14 cellular contexts compared by ENCODE assay signal in genomic region chr3:179098388-179099077, GRCh38. TPM values are rescaled to one million over a fixed set of nuclear protein-coding genes. Genes with fewer than 3 reads are reported as not detected.
DNase-seq lines count a peak whose midpoint lies in the region; ATAC-seq, FAIRE-seq and TF ChIP-seq lines count a peak whose summit lies in the region.
"Had no signal": no experiment of that assay in that cellular context is flagged by ENCODE, and none has a peak within 500 bp of the region (broad histone marks: within the 10 kb centered on the region; RNA-seq: fewer than 3 reads in every experiment).

No MANE protein-coding gene starts in this region.

- TF ChIP-seq CTCF in fibroblast of mammary gland (conservative IDR thresholded peaks at IDR 0.05; ENCODE audit: control insufficient read depth, insufficient read depth, low read depth, low read length) = peak; percentile 21

- in situ Hi-C loops in SK-MEL-5 (cut with HindIII; ENCODE audit: low pct_unique_long_range_greater_than_20kb, low sequenced_read_pairs) = no loop called here

- no peak for TF ChIP-seq POLR2A in GM12891 (IDR thresholded peaks at IDR 0.05; ENCODE audit: low read depth, low read length)

- no peak overlapping the region for H3K4me3 ChIP-seq in fibroblast of mammary gland (ENCODE audit: control insufficient read depth, low read depth, low read length)
- H3K4me3 ChIP-seq: pancreas had no signal

- no peak for FAIRE-seq in GM12891 (lab: Jason Lieb, UNC)
- FAIRE-seq: endometrium, pancreas had no signal

- ATAC-seq in HG03108 (IDR thresholded peaks at IDR 0.05; ENCODE audit: unreplicated experiment) = no peak
- no peak for ATAC-seq in left ventricle myocardium superior
- ATAC-seq: activated CD4-positive, alpha-beta T cell treated with anti-CD3 and anti-CD28 coated beads for 36 hours; pancreas had no signal

- intact Hi-C loops in left ventricle myocardium superior (cut with micrococcal nuclease) = no loop called here

- DNase-seq in HCEC 1CT (peak; percentile 78), SK-MEL-5 (ENCODE audit: low read depth, low spot score) (peak; percentile 51), fibroblast of mammary gland (ENCODE audit: low read depth) (peak; percentile 66), stromal cell of bone marrow (ENCODE audit: low read depth) (peak; percentile 38), GM12891 (ENCODE audit: insufficient read length, low spot score) (no peak), 8988T (no peak), left ventricle myocardium superior (no peak)
- DNase-seq: activated CD4-positive, alpha-beta T cell treated with anti-CD3 and anti-CD28 coated beads for 36 hours; activated naive CD4-positive, alpha-beta T cell treated with anti-CD3 and anti-CD28 coated beads, Interleukin-2, amount 50 U/mL, for 16 hours; immature natural killer cell; NCI-H1694 treated with DMSO at 0.1 percent for 48 hours; pancreas had no signal

TF ChIP-seq in GM12891, 5 proteins besides CTCF, POLR2A, EP300 and RAD21:
- TF ChIP-seq TAF1 (IDR thresholded peaks at IDR 0.05; ENCODE audit: low read depth, low read length) (no peak), POLR2AphosphoS5 (IDR thresholded peaks at IDR 0.05; ENCODE audit: low read depth, low read length) (no peak), POU2F2 (IDR thresholded peaks at IDR 0.05; ENCODE audit: low read depth, low read length) (no peak), SPI1 (IDR thresholded peaks at IDR 0.05; ENCODE audit: low read depth, low read length) (no peak), PAX5 (IDR thresholded peaks at IDR 0.05; ENCODE audit: insufficient read depth, low read length, severe bottlenecking) (no peak)
TF ChIP-seq in GM12891: peak in this region for 0.

RNA-seq across cellular contexts. Expression of gene ZMAT3, which starts 26.9 kb away (rescaled TPM):
- total RNA-seq in SK-MEL-5 (2014; rRNA removed; shearing (Covaris generic)) = 12.2 and 13.2 TPM in 2 replicates
- 24.2 and 36.7 TPM in 2 replicates for polyA plus RNA-seq in SK-MEL-5 (2015; cell fraction: cytosol; rRNA removed)
- 9.9 and 13.8 TPM in 2 replicates for polyA plus RNA-seq in SK-MEL-5 (2015; cell fraction: nucleus; rRNA removed)
- 20.9 TPM for polyA plus RNA-seq in GM12891 (2012; ENCODE audit: low read depth, missing spikeins)
- total RNA-seq in left ventricle myocardium superior = 12.4 TPM

RNA-seq across cellular contexts. Expression of gene PIK3CA, which starts 49.6 kb away (rescaled TPM):
- 12.7 and 13.2 TPM in 2 replicates for total RNA-seq in SK-MEL-5 (2014; rRNA removed; shearing (Covaris generic))
- 5.1 and 7.2 TPM in 2 replicates for polyA plus RNA-seq in SK-MEL-5 (2015; cell fraction: cytosol; rRNA removed)
- polyA plus RNA-seq in SK-MEL-5 (2015; cell fraction: nucleus; rRNA removed) = 13.2 and 15.9 TPM in 2 replicates
- polyA plus RNA-seq in GM12891 (2012; ENCODE audit: low read depth, missing spikeins) = 12.8 TPM
- 20.9 TPM for total RNA-seq in left ventricle myocardium superior

Comparison
In these comparisons a context has a peak if more than half of its experiments do, and no peak if none do; other contexts are left out.
1. DNase-seq: peak in HCEC 1CT (single experiment), SK-MEL-5 (single experiment), fibroblast of mammary gland (single experiment) and stromal cell of bone marrow (single experiment); none in GM12891 (single experiment), 8988T (single experiment) and left ventricle myocardium superior (single experiment).